In genomic region chr7:155753446-155753965, GRCh38 we compare ENCODE assay signal across 1 cellular context.
TF ChIP-seq lines count a peak whose summit lies in the region.

No MANE protein-coding gene starts in this region.

TF ChIP-seq in GM12878, 131 proteins besides CTCF, POLR2A, EP300 and RAD21 (continued from another document):
- no peak for TF ChIP-seq TCF7 (IDR thresholded peaks at IDR 0.05; ENCODE audit: borderline replicate concordance)
- TF ChIP-seq E2F4 (IDR thresholded peaks at IDR 0.05; ENCODE audit: low read depth, low read length): no peak
- no peak for TF ChIP-seq BCL11A (IDR thresholded peaks at IDR 0.05; ENCODE audit: low read depth, low read length)
- TF ChIP-seq STAT3 (IDR thresholded peaks at IDR 0.05; ENCODE audit: low read depth, low read length): no peak
- no peak for TF ChIP-seq SRF (IDR thresholded peaks at IDR 0.05; ENCODE audit: low read depth in 2 of 2, low read length in 2 of 2)
- TF ChIP-seq ZNF217 (IDR thresholded peaks at IDR 0.05): no peak
- 0 out of 2 replicates have a peak, but pooled peaks have one; percentile 16 for TF ChIP-seq PAX5 (IDR thresholded peaks at IDR 0.05; ENCODE audit: borderline replicate concordance, low read depth, low read length)
- TF ChIP-seq POU2F2 (IDR thresholded peaks at IDR 0.05; ENCODE audit: borderline replicate concordance, low read depth, low read length): no peak
- no peak for TF ChIP-seq ZNF274 (IDR thresholded peaks at IDR 0.05; ENCODE audit: insufficient read depth, insufficient read length)
- no peak for TF ChIP-seq MTA3 (IDR thresholded peaks at IDR 0.05; ENCODE audit: borderline replicate concordance, low read length)
- no peak for TF ChIP-seq TARDBP (IDR thresholded peaks at IDR 0.05; ENCODE audit: borderline replicate concordance)
- TF ChIP-seq SUZ12 (IDR thresholded peaks at IDR 0.05; ENCODE audit: unreplicated experiment): no peak
- no peak for TF ChIP-seq ZBED1 (IDR thresholded peaks at IDR 0.05; ENCODE audit: borderline replicate concordance)
